12 cellular contexts compared by ENCODE assay signal in the genomic region with DNA sequence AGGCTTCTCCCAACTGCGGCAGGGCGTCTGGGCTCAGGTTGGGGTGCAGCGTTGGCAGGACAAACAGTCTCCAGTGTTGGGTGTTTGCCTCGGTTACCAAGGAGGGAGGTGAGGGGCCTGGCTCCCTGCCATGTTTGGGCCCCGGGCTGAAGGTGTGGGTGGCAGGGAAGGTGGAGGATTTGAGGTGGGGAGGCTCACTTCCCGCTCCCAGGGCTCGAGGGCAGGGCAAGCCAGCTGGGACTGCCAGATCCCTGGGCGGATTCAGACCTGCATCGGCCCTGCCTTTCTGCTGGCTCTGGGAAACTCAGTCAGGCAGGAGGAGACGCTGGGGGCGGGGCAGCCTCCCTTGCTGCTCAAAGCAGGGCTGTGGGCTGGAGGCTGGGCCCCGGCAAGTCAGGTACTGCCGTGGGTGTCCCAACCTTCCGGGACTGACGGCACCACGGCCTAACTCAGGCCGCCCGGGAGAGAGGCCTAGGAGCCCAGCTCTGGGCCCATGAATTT. TPM values are rescaled to one million over a fixed set of nuclear protein-coding genes. Genes with fewer than 3 reads are reported as not detected.
DNase-seq lines count a peak whose midpoint lies in the region; ATAC-seq, FAIRE-seq and TF ChIP-seq lines count a peak whose summit lies in the region.
"Had no signal": no experiment of that assay in that cellular context is flagged by ENCODE, and none has a peak within 500 bp of the region (broad histone marks: within the 10 kb centered on the region; RNA-seq: fewer than 3 reads in every experiment).

No MANE protein-coding gene starts in this region.

- H3K4me3 ChIP-seq in WERI-Rb-1 (ENCODE audit: low read depth, low read length) (no peak overlapping the region), mucosa of descending colon (no peak overlapping the region)
- H3K4me3 ChIP-seq: sigmoid colon had no signal

- peak overlapping the region; percentile 48 for H3K27ac ChIP-seq in WERI-Rb-1

- peaks cover 72% of the 10 kb centered on the region for H3K4me1 ChIP-seq in mucosa of descending colon (ENCODE audit: low read depth)

- DNase-seq in DMS153 treated with DMSO at 0.1 percent for 48 hours (lab: John Stamatoyannopoulos, UW; ENCODE audit: unreplicated experiment) (peak; percentile 59), WERI-Rb-1 (peak; percentile 84), mucosa of descending colon (peak; percentile 95), NOMO-1 treated with dmso at 0.1 percent for 144 hours (lab: John Stamatoyannopoulos, UW; ENCODE audit: unreplicated experiment) (no peak), GM20000 (ENCODE audit: low spot score) (no peak), H54 (ENCODE audit: insufficient read length, low spot score) (no peak)
- DNase-seq: AML-193, amygdala, MV-4-11, sigmoid colon had no signal

- no peak for TF ChIP-seq POLR2A in H54 (IDR thresholded peaks at IDR 0.05; ENCODE audit: low read depth, low read length)

- FAIRE-seq in H54 (lab: Jason Lieb, UNC) = no peak

- peak; percentile 71 for ATAC-seq in mucosa of descending colon

- H3K36me3 ChIP-seq in WERI-Rb-1 (no peaks in the 10 kb centered on the region), mucosa of descending colon (ENCODE audit: low read depth) (no peaks in the 10 kb centered on the region)
- H3K36me3 ChIP-seq: sigmoid colon had no signal

- no peaks in the 10 kb centered on the region for H3K9me3 ChIP-seq in WERI-Rb-1 (ENCODE audit: severe bottlenecking)
- no peaks in the 10 kb centered on the region for H3K9me3 ChIP-seq in mucosa of descending colon
- H3K9me3 ChIP-seq: sigmoid colon had no signal

- intact Hi-C loops in mucosa of descending colon (cut with DNase I, micrococcal nuclease) = no loop called here

- no peaks in the 10 kb centered on the region for H3K27me3 ChIP-seq in WERI-Rb-1 (ENCODE audit: insufficient read depth, low read depth, severe bottlenecking)
- H3K27me3 ChIP-seq: sigmoid colon had no signal

- TF ChIP-seq CTCF in WERI-Rb-1 (IDR thresholded peaks at IDR 0.05; ENCODE audit: low read depth, low read length) (no peak), mucosa of descending colon (IDR thresholded peaks at IDR 0.05) (no peak), GM20000 (IDR thresholded peaks at IDR 0.05; ENCODE audit: extremely low read depth, missing control alignments) (no peak)

RNA-seq across cellular contexts. Expression of a gene that starts 31.3 kb away (rescaled TPM):
- under 1 TPM in 1 of 3 donors, not detected in 2; 0.76 TPM for total RNA-seq in mucosa of descending colon
- total RNA-seq: subcutaneous adipose tissue had no signal

RNA-seq across cellular contexts. Expression of a gene that starts 33.0 kb away (rescaled TPM):
- 100 to 1,000 TPM; 547 to 915 (median 566) TPM for total RNA-seq in mucosa of descending colon

RNA-seq across cellular contexts. Expression of a gene that starts 43.1 kb away (rescaled TPM):
- not detected for total RNA-seq in mucosa of descending colon
- total RNA-seq: glomerular endothelial cell had no signal

RNA-seq across cellular contexts. Expression of a gene that starts 56.5 kb away (rescaled TPM):
- not detected for total RNA-seq in mucosa of descending colon
- total RNA-seq: glomerular endothelial cell, sigmoid colon, subcutaneous adipose tissue had no signal

Comparison
In these comparisons a context has a peak if more than half of its experiments do, and no peak if none do; other contexts are left out.
1. DNase-seq: peak in DMS153 treated with DMSO at 0.1 percent for 48 hours (single experiment), WERI-Rb-1 (single experiment) and mucosa of descending colon (3 of 3); none in NOMO-1 treated with dmso at 0.1 percent for 144 hours (single experiment), GM20000 (single experiment) and H54 (single experiment).